ENCODE assay signal across 8 cellular contexts in genomic region chr1:224733021-224733911, GRCh38.
DNase-seq lines count a peak whose midpoint lies in the region; ATAC-seq and TF ChIP-seq lines count a peak whose summit lies in the region.

No MANE protein-coding gene starts in this region.

- H3K9me3 ChIP-seq in smooth muscle cell (replicated peaks; ENCODE audit: low read depth), result no peaks in the 10 kb centered on the region

- DNase-seq in GM10266 (ENCODE audit: extremely low spot score) (peak; percentile 54), HT1080 (ENCODE audit: low read depth) (peak; percentile 12), smooth muscle cell (lab: John Stamatoyannopoulos, UW; ENCODE audit: unreplicated experiment) (no peak), NCI-H1105 (lab: John Stamatoyannopoulos, UW) (no peak), globus pallidus (ENCODE audit: low spot score) (no peak)
- DNase-seq in effector CD4-positive, alpha-beta T cell, result no peak

- peak; percentile 2 for TF ChIP-seq CTCF in GM10266 (IDR thresholded peaks at IDR 0.05; ENCODE audit: control insufficient read depth, insufficient read depth, low read depth, missing control alignments)
- no peak for TF ChIP-seq CTCF in smooth muscle cell (IDR thresholded peaks at IDR 0.05; ENCODE audit: borderline replicate concordance, insufficient read depth, poor library complexity, severe bottlenecking)

- ATAC-seq in GM21528 (IDR thresholded peaks at IDR 0.05; ENCODE audit: low FRiP score, unreplicated experiment) (peak; percentile 76), esophagus mucosa (peak; percentile 86)

- peak overlapping the region; percentile 10 for H3K9ac ChIP-seq in smooth muscle cell (ENCODE audit: low read depth)

- H3K4me3 ChIP-seq in smooth muscle cell, result no peak overlapping the region

- no peaks in the 10 kb centered on the region for H3K36me3 ChIP-seq in smooth muscle cell (ENCODE audit: low read depth)

- peak overlapping the region; percentile 59 for H3K4me2 ChIP-seq in smooth muscle cell

- no peaks in the 10 kb centered on the region for H4K20me1 ChIP-seq in smooth muscle cell (ENCODE audit: low read depth)

- H3K4me1 ChIP-seq in smooth muscle cell (ENCODE audit: low read depth), result peaks cover 15% of the 10 kb centered on the region

- no peaks in the 10 kb centered on the region for H3K27me3 ChIP-seq in smooth muscle cell (ENCODE audit: low read depth)

- peaks cover 11% of the 10 kb centered on the region for H3F3A ChIP-seq in smooth muscle cell (ENCODE audit: low read depth)

- H3K27ac ChIP-seq in smooth muscle cell (ENCODE audit: low read depth), result peak overlapping the region; percentile 39

- WGBS in smooth muscle cell (ENCODE audit: low lambda C conversion rate), result 31% methylated on average over 12 of the region's 12 CpGs

- no peaks in the 10 kb centered on the region for H3K79me2 ChIP-seq in smooth muscle cell (ENCODE audit: low read depth)

- peak overlapping the region; percentile 18 for H2AFZ ChIP-seq in smooth muscle cell (ENCODE audit: low read depth)

Comparison
In these comparisons a context has a peak if more than half of its experiments do, and no peak if none do; other contexts are left out.
1. DNase-seq: peak in GM10266 (single experiment) and HT1080 (single experiment); none in smooth muscle cell (single experiment), NCI-H1105 (single experiment), effector CD4-positive, alpha-beta T cell (single experiment) and globus pallidus (single experiment).